ENCODE assay signal across 9 cellular contexts in genomic region chr17:39057807-39058206, GRCh38.
DNase-seq lines count a peak whose midpoint lies in the region; ATAC-seq and TF ChIP-seq lines count a peak whose summit lies in the region.
"Had no signal": no experiment of that assay in that cellular context is flagged by ENCODE, and none has a peak within 500 bp of the region (broad histone marks: within the 10 kb centered on the region; RNA-seq: fewer than 3 reads in every experiment).

No MANE protein-coding gene starts in this region.

- no peak for TF ChIP-seq EP300 in upper lobe of left lung (IDR thresholded peaks at IDR 0.05)

- H3K4me1 Mint-ChIP-seq in activated B cell treated with CpG ODN at 0.5 μM for 24 hours (peaks cover 9% of the 10 kb centered on the region), CD14-positive monocyte (peaks cover 19% of the 10 kb centered on the region)

- CTCF ChIA-PET in activated B cell treated with CpG ODN at 0.5 μM for 24 hours (lab: Charles Lee): no interaction called here

- H3K27ac Mint-ChIP-seq in activated B cell treated with CpG ODN at 0.5 μM for 24 hours: no peak overlapping the region
- H3K27ac Mint-ChIP-seq in CD14-positive monocyte: no peak overlapping the region

- peak overlapping the region in 3 of 10 donors; percentile 67 to 76 (median 75) for H3K27ac ChIP-seq in heart right ventricle
- H3K27ac ChIP-seq in right atrium auricular region: no peak overlapping the region
- no peak overlapping the region for H3K27ac ChIP-seq in upper lobe of left lung

- H3K9me3 ChIP-seq in heart right ventricle: no peaks in the 10 kb centered on the region
- H3K9me3 ChIP-seq in right atrium auricular region: no peaks in the 10 kb centered on the region
- peaks cover 2% of the 10 kb centered on the region for H3K9me3 ChIP-seq in iPS-18c (ENCODE audit: control insufficient read depth, insufficient read depth, low read length)
- H3K9me3 ChIP-seq in upper lobe of left lung: no peaks in the 10 kb centered on the region

- H3K27me3 Mint-ChIP-seq in activated B cell treated with CpG ODN at 0.5 μM for 24 hours (peaks cover 5% of the 10 kb centered on the region), CD14-positive monocyte (ENCODE audit: low read depth in 3 of 3) (peaks cover 6 to 9% (median 9%) of the 10 kb centered on the region in 3 donors)

- H3K36me3 ChIP-seq in heart right ventricle: no peaks in the 10 kb centered on the region
- no peaks in the 10 kb centered on the region for H3K36me3 ChIP-seq in right atrium auricular region
- no peaks in the 10 kb centered on the region for H3K36me3 ChIP-seq in upper lobe of left lung

- H3K4me3 ChIP-seq in heart right ventricle: peak overlapping the region in 8 of 10 donors; percentile 52 to 75 (median 62)
- H3K4me3 ChIP-seq in right atrium auricular region: peak overlapping the region in 1 of 2 donors; percentile 57
- H3K4me3 ChIP-seq in iPS-18c (ENCODE audit: insufficient read depth, low read depth, low read length): peak overlapping the region; percentile 87
- H3K4me3 ChIP-seq in upper lobe of left lung: peak overlapping the region in 3 of 4 donors; percentile 41 to 58 (median 58)

- intact Hi-C loops in heart right ventricle (cut with DNase I) (loop anchor here in 2 of 10 donors (2.0 to 5.0 kb wide), 2 partner anchors 75 to 76 kb away; no protein-coding TSS in a partner anchor), activated B cell treated with CpG ODN at 0.5 μM for 24 hours (cut with micrococcal nuclease) (no loop called here), CD14-positive monocyte (cut with micrococcal nuclease) (no loop called here)

- TF ChIP-seq POLR2A in upper lobe of left lung (IDR thresholded peaks at IDR 0.05): no peak

- DNase-seq in heart right ventricle: no peak
- no peak for DNase-seq in right atrium auricular region (ENCODE audit: low spot score)
- no peak for DNase-seq in activated B cell treated with CpG ODN at 0.5 μM for 24 hours
- DNase-seq in upper lobe of left lung: no peak
- no peak for DNase-seq in CD14-positive monocyte (ENCODE audit: low spot score)
- no peak for DNase-seq in NCI-H82 treated with DMSO at 0.1 percent for 48 hours (lab: John Stamatoyannopoulos, UW; ENCODE audit: unreplicated experiment)
- no peak for DNase-seq in middle frontal gyrus (ENCODE audit: extremely low spot score, low spot score)
- DNase-seq: DMS79 treated with DMSO at 0.1 percent for 48 hours had no signal

- 71 to 77% methylated on average over 8 of the region's 8 CpGs for WGBS in heart right ventricle, 2 donors
- WGBS in upper lobe of left lung, 2 donors: 75 to 81% methylated on average over 8 of the region's 8 CpGs

- peak overlapping the region; percentile 87 for H3K4me3 Mint-ChIP-seq in activated B cell treated with CpG ODN at 0.5 μM for 24 hours
- peak overlapping the region in 1 of 2 donors; percentile 79 for H3K4me3 Mint-ChIP-seq in CD14-positive monocyte

- H3K36me3 Mint-ChIP-seq in activated B cell treated with CpG ODN at 0.5 μM for 24 hours (ENCODE audit: low read depth): no peaks in the 10 kb centered on the region
- H3K36me3 Mint-ChIP-seq in CD14-positive monocyte: no peaks in the 10 kb centered on the region

- TF ChIP-seq CTCF in heart right ventricle (IDR thresholded peaks at IDR 0.05) (no peak), right atrium auricular region (IDR thresholded peaks at IDR 0.05) (no peak), activated B cell treated with CpG ODN at 0.5 μM for 24 hours (IDR thresholded peaks at IDR 0.05) (no peak), upper lobe of left lung (IDR thresholded peaks at IDR 0.05) (no peak), CD14-positive monocyte (IDR thresholded peaks at IDR 0.05) (no peak)

- H3K27me3 ChIP-seq in heart right ventricle (no peaks in the 10 kb centered on the region), right atrium auricular region (no peaks in the 10 kb centered on the region), upper lobe of left lung (no peaks in the 10 kb centered on the region)

- H3K4me1 ChIP-seq in heart right ventricle: peaks cover 0 to 41% (median 13%) of the 10 kb centered on the region in 9 donors
- H3K4me1 ChIP-seq in right atrium auricular region: peaks cover 0 to 14% of the 10 kb centered on the region in 2 donors
- peaks cover 0 to 9% (median 7%) of the 10 kb centered on the region in 4 donors for H3K4me1 ChIP-seq in upper lobe of left lung

- ATAC-seq in heart right ventricle: no peak
- ATAC-seq in activated B cell treated with CpG ODN at 0.5 μM for 24 hours (ENCODE audit: low read depth): no peak
- ATAC-seq in upper lobe of left lung (ENCODE audit: low FRiP score in 2 of 2): no peak

- POLR2A ChIA-PET in activated B cell treated with CpG ODN at 0.5 μM for 24 hours (lab: Charles Lee): interaction anchor here (0.6 kb wide), 1 partner anchor 304 kb away, joined by 3 read pairs; no protein-coding TSS in a partner anchor

- H3K9me3 Mint-ChIP-seq in activated B cell treated with CpG ODN at 0.5 μM for 24 hours (no peaks in the 10 kb centered on the region), CD14-positive monocyte (peaks cover 0 to 2% (median 0%) of the 10 kb centered on the region in 7 donors)
